Comparison of ENCODE assay signal across 21 cellular contexts in genomic region chr16:64751906-64752305, GRCh38.
DNase-seq lines count a peak whose midpoint lies in the region; ATAC-seq and TF ChIP-seq lines count a peak whose summit lies in the region.
"Had no signal": no experiment of that assay in that cellular context is flagged by ENCODE, and none has a peak within 500 bp of the region (broad histone marks: within the 10 kb centered on the region; RNA-seq: fewer than 3 reads in every experiment).

No MANE protein-coding gene starts in this region.

- H3K36me3 ChIP-seq in uterus, result no peaks in the 10 kb centered on the region
- H3K36me3 ChIP-seq: BLaER1, ovary, sigmoid colon, thoracic aorta had no signal

- no peak overlapping the region for H3K27ac ChIP-seq in uterus
- H3K27ac ChIP-seq: BLaER1, ovary, SK-N-MC, thoracic aorta had no signal

- no peaks in the 10 kb centered on the region for H3K4me1 ChIP-seq in uterus
- H3K4me1 ChIP-seq: BLaER1 had no signal

- H3K9me3 ChIP-seq in uterus, result no peaks in the 10 kb centered on the region
- H3K9me3 ChIP-seq: BLaER1, ovary, sigmoid colon, thoracic aorta had no signal

- no peaks in the 10 kb centered on the region for H3K27me3 ChIP-seq in uterus
- H3K27me3 ChIP-seq: BLaER1, ovary, sigmoid colon had no signal

- peak; percentile 96 for DNase-seq in EH (ENCODE audit: low read depth)
- peak; percentile 35 for DNase-seq in fibroblast of pulmonary artery (ENCODE audit: low read depth)
- DNase-seq in non-pigmented ciliary epithelial cell (ENCODE audit: low read depth), result peak; percentile 59
- no peak for DNase-seq in natural killer cell
- no peak for DNase-seq in omental fat pad (ENCODE audit: low spot score)
- no peak for DNase-seq in stimulated activated naive B cell treated with anti-CD40 and anti-IgM and Interleukin-4, amounts not matched to agents 10 μg/mL and 1 μg/mL and 100 μg/mL, for 72 hours
- no peak for DNase-seq in uterus
- DNase-seq: activated CD4-positive, alpha-beta T cell treated with anti-CD3 and anti-CD28 coated beads for 1 hour; activated gamma-delta T cell treated with Interleukin-2 at 50 U/mL for 16 hours; hippocampal formation; KG1; midbrain; NCI-H1105 treated with DMSO at 0.1 percent for 48 hours; ovary; sigmoid colon; stimulated activated CD4-positive, alpha-beta T cell treated with anti-CD3 and anti-CD28 coated beads, Interleukin-4, amount 100 ng/mL, for 4 hours had no signal

- H3K4me1 Mint-ChIP-seq in natural killer cell, result no peaks in the 10 kb centered on the region
- no peaks in the 10 kb centered on the region for H3K4me1 Mint-ChIP-seq in stimulated activated naive B cell treated with anti-CD40 and anti-IgM and Interleukin-4, amounts not matched to agents 10 μg/mL and 1 μg/mL and 100 μg/mL, for 72 hours

- intact Hi-C loops in natural killer cell (cut with micrococcal nuclease) (no loop called here), uterus (cut with DNase I; ENCODE audit: low total_unique reads) (no loop called here)

- peaks cover 5% of the 10 kb centered on the region for H3K36me3 Mint-ChIP-seq in natural killer cell
- no peaks in the 10 kb centered on the region for H3K36me3 Mint-ChIP-seq in stimulated activated naive B cell treated with anti-CD40 and anti-IgM and Interleukin-4, amounts not matched to agents 10 μg/mL and 1 μg/mL and 100 μg/mL, for 72 hours
- H3K36me3 Mint-ChIP-seq: brain had no signal

- no peak overlapping the region for H3K27ac Mint-ChIP-seq in natural killer cell
- H3K27ac Mint-ChIP-seq in stimulated activated naive B cell treated with anti-CD40 and anti-IgM and Interleukin-4, amounts not matched to agents 10 μg/mL and 1 μg/mL and 100 μg/mL, for 72 hours, result no peak overlapping the region
- H3K27ac Mint-ChIP-seq: brain had no signal

- TF ChIP-seq CTCF in fibroblast of pulmonary artery (IDR thresholded peaks at IDR 0.05; ENCODE audit: low read length, missing control alignments) (no peak), natural killer cell (IDR thresholded peaks at IDR 0.05) (no peak), omental fat pad (IDR thresholded peaks at IDR 0.05) (no peak), uterus (IDR thresholded peaks at IDR 0.05) (no peak)

- no peak overlapping the region for H3K4me3 Mint-ChIP-seq in natural killer cell
- no peak overlapping the region for H3K4me3 Mint-ChIP-seq in stimulated activated naive B cell treated with anti-CD40 and anti-IgM and Interleukin-4, amounts not matched to agents 10 μg/mL and 1 μg/mL and 100 μg/mL, for 72 hours
- H3K4me3 Mint-ChIP-seq: brain had no signal

- ATAC-seq in SK-N-SH treated with all-trans-retinoic acid at 6 μM for 48 hours (peak; percentile 90), natural killer cell (no peak), omental fat pad (ENCODE audit: low FRiP score) (no peak)
- no peak for ATAC-seq in stimulated activated naive B cell treated with anti-CD40 and anti-IgM and Interleukin-4, amounts not matched to agents 10 μg/mL and 1 μg/mL and 100 μg/mL, for 72 hours (replicated peaks)

- no peak for TF ChIP-seq POLR2A in uterus (IDR thresholded peaks at IDR 0.05)

- no peaks in the 10 kb centered on the region for H3K27me3 Mint-ChIP-seq in natural killer cell (ENCODE audit: low read depth in 2 of 2)
- no peaks in the 10 kb centered on the region for H3K27me3 Mint-ChIP-seq in stimulated activated naive B cell treated with anti-CD40 and anti-IgM and Interleukin-4, amounts not matched to agents 10 μg/mL and 1 μg/mL and 100 μg/mL, for 72 hours

- H3K9me3 Mint-ChIP-seq in natural killer cell, result peaks cover 11 to 12% of the 10 kb centered on the region in 2 donors
- H3K9me3 Mint-ChIP-seq in stimulated activated naive B cell treated with anti-CD40 and anti-IgM and Interleukin-4, amounts not matched to agents 10 μg/mL and 1 μg/mL and 100 μg/mL, for 72 hours, result peaks cover 1 to 9% of the 10 kb centered on the region in 2 donors

- no peak overlapping the region for H3K4me3 ChIP-seq in fibroblast of pulmonary artery (replicated peaks; ENCODE audit: low read depth, low read length)
- no peak overlapping the region for H3K4me3 ChIP-seq in uterus
- H3K4me3 ChIP-seq: BLaER1, ovary, sigmoid colon, SK-N-MC, thoracic aorta had no signal

TF ChIP-seq in SK-N-SH treated with all-trans-retinoic acid at 6 μM for 48 hours, 23 proteins besides CTCF, POLR2A, EP300 and RAD21:
- TF ChIP-seq, protein P1, sequence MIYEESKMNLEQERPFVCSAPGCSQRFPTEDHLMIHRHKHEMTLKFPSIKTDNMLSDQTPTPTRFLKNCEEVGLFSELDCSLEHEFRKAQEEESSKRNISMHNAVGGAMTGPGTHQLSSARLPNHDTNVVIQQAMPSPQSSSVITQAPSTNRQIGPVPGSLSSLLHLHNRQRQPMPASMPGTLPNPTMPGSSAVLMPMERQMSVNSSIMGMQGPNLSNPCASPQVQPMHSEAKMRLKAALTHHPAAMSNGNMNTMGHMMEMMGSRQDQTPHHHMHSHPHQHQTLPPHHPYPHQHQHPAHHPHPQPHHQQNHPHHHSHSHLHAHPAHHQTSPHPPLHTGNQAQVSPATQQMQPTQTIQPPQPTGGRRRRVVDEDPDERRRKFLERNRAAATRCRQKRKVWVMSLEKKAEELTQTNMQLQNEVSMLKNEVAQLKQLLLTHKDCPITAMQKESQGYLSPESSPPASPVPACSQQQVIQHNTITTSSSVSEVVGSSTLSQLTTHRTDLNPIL (CRISPR knock-in tag; IDR thresholded peaks at IDR 0.05; ENCODE audit: low read depth), result peak; percentile 85
- TF ChIP-seq SNAI2 (CRISPR knock-in tag; IDR thresholded peaks at IDR 0.05) (peak; percentile 70; the same call in 1 of the 2 replicates), ARNTL (CRISPR knock-in tag; IDR thresholded peaks at IDR 0.05; ENCODE audit: borderline replicate concordance, low read depth) (no peak), ZFP3 (CRISPR knock-in tag; IDR thresholded peaks at IDR 0.05) (0 out of 2 replicates have a peak, but pooled peaks have one; percentile 21), ISL1 (CRISPR knock-in tag; IDR thresholded peaks at IDR 0.05) (peak; percentile 99), ZNF565 (CRISPR knock-in tag; conservative IDR thresholded peaks at IDR 0.05; ENCODE audit: low read depth) (no peak)
- TF ChIP-seq, protein P2, sequence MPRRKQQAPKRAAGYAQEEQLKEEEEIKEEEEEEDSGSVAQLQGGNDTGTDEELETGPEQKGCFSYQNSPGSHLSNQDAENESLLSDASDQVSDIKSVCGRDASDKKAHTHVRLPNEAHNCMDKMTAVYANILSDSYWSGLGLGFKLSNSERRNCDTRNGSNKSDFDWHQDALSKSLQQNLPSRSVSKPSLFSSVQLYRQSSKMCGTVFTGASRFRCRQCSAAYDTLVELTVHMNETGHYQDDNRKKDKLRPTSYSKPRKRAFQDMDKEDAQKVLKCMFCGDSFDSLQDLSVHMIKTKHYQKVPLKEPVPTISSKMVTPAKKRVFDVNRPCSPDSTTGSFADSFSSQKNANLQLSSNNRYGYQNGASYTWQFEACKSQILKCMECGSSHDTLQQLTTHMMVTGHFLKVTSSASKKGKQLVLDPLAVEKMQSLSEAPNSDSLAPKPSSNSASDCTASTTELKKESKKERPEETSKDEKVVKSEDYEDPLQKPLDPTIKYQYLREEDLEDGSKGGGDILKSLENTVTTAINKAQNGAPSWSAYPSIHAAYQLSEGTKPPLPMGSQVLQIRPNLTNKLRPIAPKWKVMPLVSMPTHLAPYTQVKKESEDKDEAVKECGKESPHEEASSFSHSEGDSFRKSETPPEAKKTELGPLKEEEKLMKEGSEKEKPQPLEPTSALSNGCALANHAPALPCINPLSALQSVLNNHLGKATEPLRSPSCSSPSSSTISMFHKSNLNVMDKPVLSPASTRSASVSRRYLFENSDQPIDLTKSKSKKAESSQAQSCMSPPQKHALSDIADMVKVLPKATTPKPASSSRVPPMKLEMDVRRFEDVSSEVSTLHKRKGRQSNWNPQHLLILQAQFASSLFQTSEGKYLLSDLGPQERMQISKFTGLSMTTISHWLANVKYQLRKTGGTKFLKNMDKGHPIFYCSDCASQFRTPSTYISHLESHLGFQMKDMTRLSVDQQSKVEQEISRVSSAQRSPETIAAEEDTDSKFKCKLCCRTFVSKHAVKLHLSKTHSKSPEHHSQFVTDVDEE (CRISPR knock-in tag; IDR thresholded peaks at IDR 0.05), result 0 out of 2 replicates have a peak, but pooled peaks have one; percentile 32

Comparison
In these comparisons a context has a peak if more than half of its experiments do, and no peak if none do; other contexts are left out.
1. DNase-seq: peak in EH (single experiment), fibroblast of pulmonary artery (single experiment) and non-pigmented ciliary epithelial cell (single experiment); none in natural killer cell (single experiment), omental fat pad (single experiment), stimulated activated naive B cell treated with anti-CD40 and anti-IgM and Interleukin-4, amounts not matched to agents 10 μg/mL and 1 μg/mL and 100 μg/mL, for 72 hours (single experiment) and uterus (0 of 2).